Comparison of ENCODE assay signal across 9 cellular contexts in genomic region chr4:57080781-57081650, GRCh38. TPM values are rescaled to one million over a fixed set of nuclear protein-coding genes. Genes with fewer than 3 reads are reported as not detected.
DNase-seq lines count a peak whose midpoint lies in the region; ATAC-seq, FAIRE-seq and TF ChIP-seq lines count a peak whose summit lies in the region.
"Had no signal": no experiment of that assay in that cellular context is flagged by ENCODE, and none has a peak within 500 bp of the region (broad histone marks: within the 10 kb centered on the region; RNA-seq: fewer than 3 reads in every experiment).

No MANE protein-coding gene starts in this region.

- H3K36me3 ChIP-seq in astrocyte (ENCODE audit: insufficient read depth, low read length) (peaks cover 7% of the 10 kb centered on the region), right atrium auricular region (no peaks in the 10 kb centered on the region), gastrocnemius medialis (no peaks in the 10 kb centered on the region), MM.1S (replicated peaks; ENCODE audit: insufficient read depth, low read length) (no peaks in the 10 kb centered on the region)

- H3F3A ChIP-seq in MM.1S (ENCODE audit: insufficient read depth, low read length), result 0 out of 2 replicates have a peak, but pooled peaks cover 8% of the 10 kb centered on the region

- no peaks in the 10 kb centered on the region for H4K20me1 ChIP-seq in astrocyte (ENCODE audit: insufficient read depth, low read length)
- H4K20me1 ChIP-seq in MM.1S (ENCODE audit: insufficient read depth, low read length), result no peaks in the 10 kb centered on the region

- TF ChIP-seq POLR2A in gastrocnemius medialis (IDR thresholded peaks at IDR 0.05), result no peak

- no peaks in the 10 kb centered on the region for H3K27me3 Mint-ChIP-seq in astrocyte (ENCODE audit: low read depth, unreplicated experiment)

- H3K9me2 ChIP-seq in MM.1S (replicated peaks; ENCODE audit: insufficient read depth, low read length), result no peaks in the 10 kb centered on the region

- H3K4me3 Mint-ChIP-seq in astrocyte (ENCODE audit: unreplicated experiment), result peak overlapping the region; percentile 34
- H3K4me3 Mint-ChIP-seq: stimulated activated effector memory CD8-positive, alpha-beta T cell treated with anti-CD3 and anti-CD28 coated beads, Interleukin-12 subunit alpha, Interleukin-12 subunit beta, amount 100 ng/mL, for 72 hours had no signal

- H3K27ac Mint-ChIP-seq in astrocyte (ENCODE audit: unreplicated experiment), result peak overlapping the region; percentile 96
- H3K27ac Mint-ChIP-seq: stimulated activated effector memory CD8-positive, alpha-beta T cell treated with anti-CD3 and anti-CD28 coated beads, Interleukin-12 subunit alpha, Interleukin-12 subunit beta, amount 100 ng/mL, for 72 hours had no signal

- H3K4me1 ChIP-seq in astrocyte (ENCODE audit: insufficient read depth, low read length) (peaks cover 62% of the 10 kb centered on the region), right atrium auricular region (peaks cover 0 to 61% of the 10 kb centered on the region in 2 donors), gastrocnemius medialis (peaks cover 0 to 15% of the 10 kb centered on the region in 2 donors), MM.1S (ENCODE audit: low read length) (peaks cover 18% of the 10 kb centered on the region)

- H3K9ac ChIP-seq in astrocyte (ENCODE audit: low read length) (peak overlapping the region; percentile 72), MM.1S (ENCODE audit: low read length) (no peak overlapping the region)

- peak overlapping the region; percentile 64 for H3K4me2 ChIP-seq in astrocyte (ENCODE audit: low read length)
- no peak overlapping the region for H3K4me2 ChIP-seq in MM.1S (ENCODE audit: low read depth, low read length)

- peaks cover 64% of the 10 kb centered on the region for H3K4me1 Mint-ChIP-seq in astrocyte (ENCODE audit: low read depth, unreplicated experiment)
- H3K4me1 Mint-ChIP-seq: stimulated activated effector memory CD8-positive, alpha-beta T cell treated with anti-CD3 and anti-CD28 coated beads, Interleukin-12 subunit alpha, Interleukin-12 subunit beta, amount 100 ng/mL, for 72 hours had no signal

- intact Hi-C loops in gastrocnemius medialis (cut with DNase I; ENCODE audit: low total_unique reads), result no loop called here

- no peak for ATAC-seq in gastrocnemius medialis
- ATAC-seq: stimulated activated effector memory CD8-positive, alpha-beta T cell treated with anti-CD3 and anti-CD28 coated beads, Interleukin-12 subunit alpha, Interleukin-12 subunit beta, amount 100 ng/mL, for 72 hours had no signal

- H3K36me3 Mint-ChIP-seq in astrocyte (ENCODE audit: low read depth, unreplicated experiment), result peaks cover 27% of the 10 kb centered on the region
- H3K36me3 Mint-ChIP-seq: stimulated activated effector memory CD8-positive, alpha-beta T cell treated with anti-CD3 and anti-CD28 coated beads, Interleukin-12 subunit alpha, Interleukin-12 subunit beta, amount 100 ng/mL, for 72 hours had no signal

- no peak overlapping the region for H3K4me3 ChIP-seq in GM12865 (ENCODE audit: low read depth, low read length)
- H3K4me3 ChIP-seq in astrocyte (ENCODE audit: insufficient read depth, low read depth, low read length), result no peak overlapping the region
- H3K4me3 ChIP-seq in right atrium auricular region, result no peak overlapping the region
- no peak overlapping the region for H3K4me3 ChIP-seq in gastrocnemius medialis
- H3K4me3 ChIP-seq in MM.1S (ENCODE audit: low read length), result no peak overlapping the region

- in situ Hi-C loops in gastrocnemius medialis (cut with MboI; ENCODE audit: low sequenced_read_pairs in 4 of 4), result no loop called here

- no peak for TF ChIP-seq CTCF in GM12865 (IDR thresholded peaks at IDR 0.05; ENCODE audit: insufficient read depth, low read depth, low read length, missing control alignments)
- no peak for TF ChIP-seq CTCF in astrocyte (IDR thresholded peaks at IDR 0.05; ENCODE audit: insufficient read depth, low read depth, low read length)
- no peak for TF ChIP-seq CTCF in right atrium auricular region (IDR thresholded peaks at IDR 0.05)
- TF ChIP-seq CTCF in gastrocnemius medialis (IDR thresholded peaks at IDR 0.05 in 4 of 5, conservative IDR thresholded peaks at IDR 0.05 in 1 of 5), result no peak
- TF ChIP-seq CTCF in MM.1S (IDR thresholded peaks at IDR 0.05; ENCODE audit: low read length), result no peak

- peaks cover 4% of the 10 kb centered on the region for H3K9me3 Mint-ChIP-seq in astrocyte (ENCODE audit: unreplicated experiment)
- H3K9me3 Mint-ChIP-seq: stimulated activated effector memory CD8-positive, alpha-beta T cell treated with anti-CD3 and anti-CD28 coated beads, Interleukin-12 subunit alpha, Interleukin-12 subunit beta, amount 100 ng/mL, for 72 hours had no signal

- FAIRE-seq in astrocyte (lab: Jason Lieb, UNC), result peak; percentile 98

- peak; percentile 6 for DNase-seq in GM12865 (ENCODE audit: low read depth)
- DNase-seq in astrocyte (ENCODE audit: low read depth), result peak; percentile 100
- DNase-seq in right atrium auricular region (ENCODE audit: low spot score), result no peak
- no peak for DNase-seq in gastrocnemius medialis
- DNase-seq in MM.1S, result no peak
- no peak for DNase-seq in NCI-H1105 (lab: John Stamatoyannopoulos, UW)
- no peak for DNase-seq in nucleus accumbens (lab: John Stamatoyannopoulos, UW)
- no peak for DNase-seq in NCI-H446 (lab: John Stamatoyannopoulos, UW)

- H3K27me3 ChIP-seq in astrocyte (ENCODE audit: insufficient read depth, low read length), result no peaks in the 10 kb centered on the region
- H3K27me3 ChIP-seq in right atrium auricular region, result no peaks in the 10 kb centered on the region
- no peaks in the 10 kb centered on the region for H3K27me3 ChIP-seq in gastrocnemius medialis
- H3K27me3 ChIP-seq in MM.1S (replicated peaks; ENCODE audit: insufficient read depth, low read length), result no peaks in the 10 kb centered on the region

- H3K27ac ChIP-seq in astrocyte (ENCODE audit: low read depth, low read length) (peak overlapping the region; percentile 94), right atrium auricular region (peak overlapping the region; percentile 67 to 73), gastrocnemius medialis (peak overlapping the region; percentile 12 to 59 (median 46)), MM.1S (ENCODE audit: low read length) (no peak overlapping the region)

- no peaks in the 10 kb centered on the region for H3K9me3 ChIP-seq in astrocyte (ENCODE audit: insufficient read depth, low read depth, low read length)
- H3K9me3 ChIP-seq in right atrium auricular region, result no peaks in the 10 kb centered on the region
- no peaks in the 10 kb centered on the region for H3K9me3 ChIP-seq in gastrocnemius medialis
- no peaks in the 10 kb centered on the region for H3K9me3 ChIP-seq in MM.1S (replicated peaks; ENCODE audit: insufficient read depth, low read length)

- no peak overlapping the region for H2AFZ ChIP-seq in astrocyte (ENCODE audit: low read depth, low read length)
- H2AFZ ChIP-seq in MM.1S (ENCODE audit: low read length), result no peak overlapping the region

- H3K79me2 ChIP-seq in astrocyte (ENCODE audit: insufficient read depth, low read length) (peaks cover 53% of the 10 kb centered on the region), MM.1S (ENCODE audit: low read length) (no peaks in the 10 kb centered on the region)

RNA-seq across cellular contexts. Expression of gene IGFBP7, which starts 29.2 kb away (rescaled TPM):
- total RNA-seq in astrocyte, result 930 and 1,304 TPM in 2 replicates
- 100 to 1,000 TPM; 866 to 898 TPM for total RNA-seq in right atrium auricular region
- 100 to 1,000 TPM; 117 to 241 (median 152) TPM for total RNA-seq in gastrocnemius medialis

Comparison
In these comparisons a context has a peak if more than half of its experiments do, and no peak if none do; other contexts are left out.
1. DNase-seq: peak in GM12865 (single experiment) and astrocyte (single experiment); none in right atrium auricular region (single experiment), gastrocnemius medialis (0 of 2), MM.1S (single experiment), NCI-H1105 (single experiment), nucleus accumbens (0 of 56) and NCI-H446 (0 of 2).